ENCODE assay signal across 19 cellular contexts in genomic region chr11:134515081-134515960, GRCh38.
A peak's percentile ranks its signal among the peaks of the same experiment; 100 is the strongest.
DNase-seq lines count a peak whose midpoint lies in the region; ATAC-seq and TF ChIP-seq lines count a peak whose summit lies in the region.
"Had no signal": no experiment of that assay in that cellular context is flagged by ENCODE, and none has a peak within 500 bp of the region (broad histone marks: within the 10 kb centered on the region; RNA-seq: fewer than 3 reads in every experiment).

No MANE protein-coding gene starts in this region.

- WGBS in stomach, 5 donors = 75 to 87% (median 83%) methylated on average over 22 to 26 of the region's 26 CpGs
- 72 to 75% methylated on average over 8 to 20 of the region's 26 CpGs for WGBS in esophagus squamous epithelium, 2 donors

- CTCF ChIA-PET in activated B cell treated with CpG ODN at 0.5 μM for 24 hours (lab: Charles Lee) = no interaction called here

- TF ChIP-seq EP300 in stomach (IDR thresholded peaks at IDR 0.05) = no peak

- no peaks in the 10 kb centered on the region for H3K36me3 Mint-ChIP-seq in activated B cell treated with CpG ODN at 0.5 μM for 24 hours (ENCODE audit: low read depth)

- H3K4me3 Mint-ChIP-seq in activated B cell treated with CpG ODN at 0.5 μM for 24 hours = no peak overlapping the region

- no peaks in the 10 kb centered on the region for H3K4me1 Mint-ChIP-seq in activated B cell treated with CpG ODN at 0.5 μM for 24 hours

- peak; percentile 47 for DNase-seq in activated effector memory CD4-positive, alpha-beta T cell treated with anti-CD3 and anti-CD28 coated beads, Interleukin-2, amount 50 U/mL, for 16 hours
- DNase-seq in activated effector memory CD4-positive, alpha-beta T cell treated with Interleukin-2 at 50 U/mL for 16 hours = no peak
- peak; percentile 7 for DNase-seq in activated B cell treated with CpG ODN at 0.5 μM for 24 hours
- peak; percentile 12 to 68 for DNase-seq in left lung
- peak; percentile 16 for DNase-seq in stomach
- no peak for DNase-seq in RPMI8226
- no peak for DNase-seq in esophagus squamous epithelium (lab: John Stamatoyannopoulos, UW)
- no peak for DNase-seq in DMS 273 (lab: John Stamatoyannopoulos, UW; ENCODE audit: unreplicated experiment)
- DNase-seq: ACHN; activated CD4-positive, alpha-beta T cell treated with anti-CD3 and anti-CD28 coated beads, Interleukin-2, amount 50 U/mL, for 1 hour; activated CD8-positive, alpha-beta memory T cell treated with anti-CD3 and anti-CD28 coated beads, Interleukin-2, amount 50 U/mL, for 48 hours; Calu3; dermis blood vessel endothelial cell; Kasumi-1; NCI-H1048; NCI-H1930; nucleus accumbens; stimulated activated CD4-positive, alpha-beta T cell treated with anti-CD3 and anti-CD28 coated beads, Interleukin-15, amount 100 ng/mL, for 24 hours had no signal

- no peaks in the 10 kb centered on the region for H3K9me3 Mint-ChIP-seq in activated B cell treated with CpG ODN at 0.5 μM for 24 hours

- H3K27ac ChIP-seq in left lung = no peak overlapping the region
- no peak overlapping the region for H3K27ac ChIP-seq in stomach
- no peak overlapping the region for H3K27ac ChIP-seq in esophagus squamous epithelium
- H3K27ac ChIP-seq: BLaER1 treated with 17β-estradiol and CSF1 and Interleukin-3, amounts not matched to agents 10 nM and 100 nM had no signal

- no peak for TF ChIP-seq POLR2A in stomach (IDR thresholded peaks at IDR 0.05)
- no peak for TF ChIP-seq POLR2A in esophagus squamous epithelium (IDR thresholded peaks at IDR 0.05)

- H3K27me3 ChIP-seq in left lung (peaks cover 0 to 60% of the 10 kb centered on the region in 2 donors), stomach (peaks cover 0 to 38% (median 0%) of the 10 kb centered on the region in 3 donors), esophagus squamous epithelium (peaks cover 0 to 48% (median 0%) of the 10 kb centered on the region in 4 donors)
- H3K27me3 ChIP-seq: BLaER1 treated with 17β-estradiol and CSF1 and Interleukin-3, amounts not matched to agents 10 nM and 100 nM had no signal

- H3K27ac Mint-ChIP-seq in activated B cell treated with CpG ODN at 0.5 μM for 24 hours = no peak overlapping the region

- no peak for TF ChIP-seq CTCF in activated B cell treated with CpG ODN at 0.5 μM for 24 hours (IDR thresholded peaks at IDR 0.05)
- TF ChIP-seq CTCF in left lung (IDR thresholded peaks at IDR 0.05) = no peak
- no peak for TF ChIP-seq CTCF in stomach (IDR thresholded peaks at IDR 0.05)
- no peak for TF ChIP-seq CTCF in esophagus squamous epithelium (IDR thresholded peaks at IDR 0.05)

- intact Hi-C loops in activated B cell treated with CpG ODN at 0.5 μM for 24 hours (cut with micrococcal nuclease) = no loop called here
- intact Hi-C loops in left lung (cut with DNase I) = no loop called here
- intact Hi-C loops in stomach (cut with DNase I; ENCODE audit: low total_unique reads) = no loop called here
- intact Hi-C loops in esophagus squamous epithelium (cut with DNase I) = no loop called here

- peaks cover 2% of the 10 kb centered on the region for H3K27me3 Mint-ChIP-seq in activated B cell treated with CpG ODN at 0.5 μM for 24 hours

- no peaks in the 10 kb centered on the region for H3K36me3 ChIP-seq in left lung
- H3K36me3 ChIP-seq in stomach = no peaks in the 10 kb centered on the region
- H3K36me3 ChIP-seq in esophagus squamous epithelium = no peaks in the 10 kb centered on the region
- H3K36me3 ChIP-seq: BLaER1 treated with 17β-estradiol and CSF1 and Interleukin-3, amounts not matched to agents 10 nM and 100 nM had no signal

- H3K4me3 ChIP-seq in left lung (no peak overlapping the region), stomach (no peak overlapping the region), esophagus squamous epithelium (no peak overlapping the region)
- H3K4me3 ChIP-seq: BLaER1 treated with 17β-estradiol and CSF1 and Interleukin-3, amounts not matched to agents 10 nM and 100 nM had no signal

- POLR2A ChIA-PET in activated B cell treated with CpG ODN at 0.5 μM for 24 hours (lab: Charles Lee) = no interaction called here

- no peaks in the 10 kb centered on the region for H3K9me3 ChIP-seq in left lung
- no peaks in the 10 kb centered on the region for H3K9me3 ChIP-seq in stomach
- no peaks in the 10 kb centered on the region for H3K9me3 ChIP-seq in esophagus squamous epithelium
- H3K9me3 ChIP-seq: BLaER1 treated with 17β-estradiol and CSF1 and Interleukin-3, amounts not matched to agents 10 nM and 100 nM had no signal

- no peaks in the 10 kb centered on the region for H3K4me1 ChIP-seq in left lung
- peaks cover 0 to 11% (median 0%) of the 10 kb centered on the region in 4 donors for H3K4me1 ChIP-seq in stomach
- H3K4me1 ChIP-seq in esophagus squamous epithelium = no peaks in the 10 kb centered on the region

- ATAC-seq in activated B cell treated with CpG ODN at 0.5 μM for 24 hours (ENCODE audit: low read depth) (no peak), left lung (no peak)

Comparison
In these comparisons a context has a peak if more than half of its experiments do, and no peak if none do; other contexts are left out.
1. DNase-seq: peak in activated effector memory CD4-positive, alpha-beta T cell treated with anti-CD3 and anti-CD28 coated beads, Interleukin-2, amount 50 U/mL, for 16 hours (single experiment), activated B cell treated with CpG ODN at 0.5 μM for 24 hours (single experiment), left lung (2 of 2) and stomach (single experiment); none in activated effector memory CD4-positive, alpha-beta T cell treated with Interleukin-2 at 50 U/mL for 16 hours (single experiment), RPMI8226 (single experiment), esophagus squamous epithelium (single experiment) and DMS 273 (single experiment).